Comparison of ENCODE assay signal across 10 cellular contexts in the genomic region with DNA sequence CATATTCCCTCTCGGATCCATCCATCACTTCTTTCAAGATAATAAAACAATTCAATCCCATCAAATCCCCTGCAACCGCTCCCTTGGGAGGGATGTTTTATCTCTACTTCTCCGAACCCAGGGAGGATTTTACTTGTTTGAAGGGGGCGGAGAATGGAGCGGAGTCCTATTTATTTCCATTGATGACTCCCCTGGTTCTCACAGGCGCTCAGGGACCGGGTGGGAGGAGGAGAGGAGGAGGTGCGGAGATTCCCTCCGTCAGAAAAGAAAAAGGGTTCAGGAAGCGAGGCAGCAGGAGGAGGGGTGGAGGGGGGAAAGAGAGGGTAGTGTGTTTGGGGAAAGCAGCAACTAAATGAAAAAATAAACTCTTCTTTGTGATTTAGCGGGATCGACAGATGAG. TPM values are rescaled to one million over a fixed set of nuclear protein-coding genes. Genes with fewer than 3 reads are reported as not detected.
A peak's percentile ranks its signal among the peaks of the same experiment; 100 is the strongest.
DNase-seq lines count a peak whose midpoint lies in the region; ATAC-seq and FAIRE-seq lines count a peak whose summit lies in the region.
"Had no signal": no experiment of that assay in that cellular context is flagged by ENCODE, and none has a peak within 500 bp of the region (broad histone marks: within the 10 kb centered on the region; RNA-seq: fewer than 3 reads in every experiment).

No MANE protein-coding gene starts in this region.

- peak overlapping the region; percentile 73 for H3K4me3 Mint-ChIP-seq in activated CD4-positive, alpha-beta T cell treated with anti-CD3 and anti-CD28 coated beads for 36 hours
- peak overlapping the region; percentile 86 for H3K4me3 Mint-ChIP-seq in activated naive CD8-positive, alpha-beta T cell
- H3K4me3 Mint-ChIP-seq in stimulated activated effector memory CD8-positive, alpha-beta T cell treated with anti-CD3 and anti-CD28 coated beads, Interleukin-12 subunit alpha, Interleukin-12 subunit beta, amount 100 ng/mL, for 72 hours: peak overlapping the region; percentile 85

- DNase-seq in activated CD4-positive, alpha-beta T cell treated with anti-CD3 and anti-CD28 coated beads for 36 hours: no peak
- DNase-seq in activated CD4-positive, alpha-beta T cell treated with anti-CD3 and anti-CD28 coated beads for 1 hour: no peak
- DNase-seq in iPS-NIHi11 (ENCODE audit: low spot score): peak; percentile 27
- no peak for DNase-seq in stimulated activated effector memory CD8-positive, alpha-beta T cell treated with anti-CD3 and anti-CD28 coated beads, Interleukin-12 subunit alpha, Interleukin-12 subunit beta, amount 100 ng/mL, for 72 hours (ENCODE audit: low spot score in 2 of 2)
- no peak for DNase-seq in NCI-H2171 treated with DMSO at 0.1 percent for 48 hours (lab: John Stamatoyannopoulos, UW)
- DNase-seq in NCI-H345 treated with DMSO at 0.1 percent for 48 hours (lab: John Stamatoyannopoulos, UW; ENCODE audit: unreplicated experiment): no peak
- no peak for DNase-seq in HTR-8/SVneo (ENCODE audit: insufficient read length, low spot score)

- no peak for ATAC-seq in activated CD4-positive, alpha-beta T cell treated with anti-CD3 and anti-CD28 coated beads for 36 hours
- ATAC-seq in stimulated activated effector memory CD8-positive, alpha-beta T cell treated with anti-CD3 and anti-CD28 coated beads, Interleukin-12 subunit alpha, Interleukin-12 subunit beta, amount 100 ng/mL, for 72 hours: no peak

- POLR2A ChIA-PET in activated CD4-positive, alpha-beta T cell treated with anti-CD3 and anti-CD28 coated beads for 36 hours (lab: Charles Lee): no interaction called here

- peaks cover 58% of the 10 kb centered on the region for H3K27me3 Mint-ChIP-seq in activated CD4-positive, alpha-beta T cell treated with anti-CD3 and anti-CD28 coated beads for 36 hours
- H3K27me3 Mint-ChIP-seq in activated naive CD8-positive, alpha-beta T cell: peaks cover 28% of the 10 kb centered on the region

- intact Hi-C loops in activated CD4-positive, alpha-beta T cell treated with anti-CD3 and anti-CD28 coated beads for 36 hours (cut with DNase I, micrococcal nuclease): loop anchor here (10.0 kb wide), 2 partner anchors 145 to 1445 kb away; a partner anchor contains a TSS

- CTCF ChIA-PET in activated CD4-positive, alpha-beta T cell treated with anti-CD3 and anti-CD28 coated beads for 36 hours (lab: Charles Lee): interaction anchor here (0.6 kb wide), 1 partner anchor 31 kb away, joined by 4 read pairs; no protein-coding TSS in a partner anchor

- H3K27ac Mint-ChIP-seq in activated CD4-positive, alpha-beta T cell treated with anti-CD3 and anti-CD28 coated beads for 36 hours: no peak overlapping the region
- no peak overlapping the region for H3K27ac Mint-ChIP-seq in activated naive CD8-positive, alpha-beta T cell
- no peak overlapping the region for H3K27ac Mint-ChIP-seq in stimulated activated effector memory CD8-positive, alpha-beta T cell treated with anti-CD3 and anti-CD28 coated beads, Interleukin-12 subunit alpha, Interleukin-12 subunit beta, amount 100 ng/mL, for 72 hours

- H3K4me1 Mint-ChIP-seq in activated CD4-positive, alpha-beta T cell treated with anti-CD3 and anti-CD28 coated beads for 36 hours: peaks cover 16% of the 10 kb centered on the region
- H3K4me1 Mint-ChIP-seq in activated naive CD8-positive, alpha-beta T cell (ENCODE audit: low read depth): peaks cover 25% of the 10 kb centered on the region
- peaks cover 27% of the 10 kb centered on the region for H3K4me1 Mint-ChIP-seq in stimulated activated effector memory CD8-positive, alpha-beta T cell treated with anti-CD3 and anti-CD28 coated beads, Interleukin-12 subunit alpha, Interleukin-12 subunit beta, amount 100 ng/mL, for 72 hours

- H3K9me3 Mint-ChIP-seq in activated CD4-positive, alpha-beta T cell treated with anti-CD3 and anti-CD28 coated beads for 36 hours (ENCODE audit: low read depth): no peaks in the 10 kb centered on the region
- no peaks in the 10 kb centered on the region for H3K9me3 Mint-ChIP-seq in activated naive CD8-positive, alpha-beta T cell (ENCODE audit: low read depth)
- no peaks in the 10 kb centered on the region for H3K9me3 Mint-ChIP-seq in stimulated activated effector memory CD8-positive, alpha-beta T cell treated with anti-CD3 and anti-CD28 coated beads, Interleukin-12 subunit alpha, Interleukin-12 subunit beta, amount 100 ng/mL, for 72 hours

- FAIRE-seq in HTR-8/SVneo (lab: Jason Lieb, UNC): no peak
- FAIRE-seq: endometrium had no signal

- no peaks in the 10 kb centered on the region for H3K36me3 Mint-ChIP-seq in activated CD4-positive, alpha-beta T cell treated with anti-CD3 and anti-CD28 coated beads for 36 hours (ENCODE audit: low read depth)
- H3K36me3 Mint-ChIP-seq in activated naive CD8-positive, alpha-beta T cell: peaks cover 3% of the 10 kb centered on the region
- H3K36me3 Mint-ChIP-seq in stimulated activated effector memory CD8-positive, alpha-beta T cell treated with anti-CD3 and anti-CD28 coated beads, Interleukin-12 subunit alpha, Interleukin-12 subunit beta, amount 100 ng/mL, for 72 hours: peaks cover 13% of the 10 kb centered on the region

RNA-seq across cellular contexts. Expression of a gene that starts 2.1 kb away (rescaled TPM):
- under 1 TPM; 0.11 to 0.16 TPM for total RNA-seq in activated CD4-positive, alpha-beta T cell treated with anti-CD3 and anti-CD28 coated beads for 36 hours
- total RNA-seq: RPMI7951 had no signal
